ENCODE assay signal across 1 cellular context in the genomic region with DNA sequence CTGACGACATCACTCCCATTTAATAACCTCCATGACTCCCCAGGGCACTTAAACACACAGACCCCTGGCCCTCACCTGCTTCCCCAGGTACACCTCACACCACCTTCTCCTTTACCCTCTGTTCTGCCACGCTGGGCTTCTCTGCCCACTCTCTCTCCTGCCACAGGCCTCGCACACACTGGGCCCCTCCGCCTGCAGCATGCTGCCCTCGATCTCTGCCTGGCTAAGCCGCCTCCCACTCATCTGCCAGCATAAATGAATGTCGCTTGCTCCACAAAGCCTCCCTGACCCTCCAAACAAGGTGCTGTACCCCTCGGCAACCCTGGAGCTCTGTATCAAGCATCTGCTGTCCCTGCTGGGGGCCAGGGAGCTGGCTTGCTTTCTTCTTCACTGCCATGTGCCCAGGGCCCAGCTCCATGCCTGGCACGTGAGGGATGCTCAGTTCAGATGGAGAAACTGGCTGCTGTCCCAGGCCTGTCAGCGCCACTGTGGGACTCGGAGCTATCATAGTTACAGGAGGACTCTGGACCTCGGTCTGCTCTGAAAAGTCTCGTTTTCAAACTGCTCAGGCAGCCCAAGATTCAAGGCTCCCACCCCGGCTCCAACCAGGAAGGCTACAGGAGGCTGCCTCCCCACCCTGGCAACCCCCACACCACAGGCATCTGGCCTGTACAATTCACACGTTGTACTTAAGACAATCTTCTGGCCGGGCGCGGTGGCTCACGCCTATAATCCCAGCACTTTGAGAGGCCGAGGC.
A peak's percentile ranks its signal among the peaks of the same experiment; 100 is the strongest.
TF ChIP-seq lines count a peak whose summit lies in the region.

No MANE protein-coding gene starts in this region.

TF ChIP-seq in HepG2, 621 proteins besides CTCF, POLR2A, EP300 and RAD21 (continues in another document):
- no peak for TF ChIP-seq MED13 (CRISPR knock-in tag; IDR thresholded peaks at IDR 0.05)
- TF ChIP-seq LCORL (IDR thresholded peaks at IDR 0.05), result no peak
- 0 out of 2 replicates have a peak, but pooled peaks have one; percentile 20 for TF ChIP-seq LCORL (CRISPR knock-in tag; IDR thresholded peaks at IDR 0.05)
- TF ChIP-seq, protein P1, sequence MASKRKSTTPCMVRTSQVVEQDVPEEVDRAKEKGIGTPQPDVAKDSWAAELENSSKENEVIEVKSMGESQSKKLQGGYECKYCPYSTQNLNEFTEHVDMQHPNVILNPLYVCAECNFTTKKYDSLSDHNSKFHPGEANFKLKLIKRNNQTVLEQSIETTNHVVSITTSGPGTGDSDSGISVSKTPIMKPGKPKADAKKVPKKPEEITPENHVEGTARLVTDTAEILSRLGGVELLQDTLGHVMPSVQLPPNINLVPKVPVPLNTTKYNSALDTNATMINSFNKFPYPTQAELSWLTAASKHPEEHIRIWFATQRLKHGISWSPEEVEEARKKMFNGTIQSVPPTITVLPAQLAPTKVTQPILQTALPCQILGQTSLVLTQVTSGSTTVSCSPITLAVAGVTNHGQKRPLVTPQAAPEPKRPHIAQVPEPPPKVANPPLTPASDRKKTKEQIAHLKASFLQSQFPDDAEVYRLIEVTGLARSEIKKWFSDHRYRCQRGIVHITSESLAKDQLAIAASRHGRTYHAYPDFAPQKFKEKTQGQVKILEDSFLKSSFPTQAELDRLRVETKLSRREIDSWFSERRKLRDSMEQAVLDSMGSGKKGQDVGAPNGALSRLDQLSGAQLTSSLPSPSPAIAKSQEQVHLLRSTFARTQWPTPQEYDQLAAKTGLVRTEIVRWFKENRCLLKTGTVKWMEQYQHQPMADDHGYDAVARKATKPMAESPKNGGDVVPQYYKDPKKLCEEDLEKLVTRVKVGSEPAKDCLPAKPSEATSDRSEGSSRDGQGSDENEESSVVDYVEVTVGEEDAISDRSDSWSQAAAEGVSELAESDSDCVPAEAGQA (IDR thresholded peaks at IDR 0.05; ENCODE audit: low read depth), result no peak
- TF ChIP-seq, protein P1 (CRISPR knock-in tag; IDR thresholded peaks at IDR 0.05; ENCODE audit: borderline replicate concordance), result no peak
- no peak for TF ChIP-seq ESRRA (CRISPR knock-in tag; IDR thresholded peaks at IDR 0.05; ENCODE audit: low read depth)
- TF ChIP-seq POLR2AphosphoS5 (IDR thresholded peaks at IDR 0.05; ENCODE audit: low read depth, low read length), result no peak
- no peak for TF ChIP-seq NR3C1 (CRISPR knock-in tag; IDR thresholded peaks at IDR 0.05)
- no peak for TF ChIP-seq ZNF20 (CRISPR knock-in tag; IDR thresholded peaks at IDR 0.05)
- no peak for TF ChIP-seq CHD4 (IDR thresholded peaks at IDR 0.05; ENCODE audit: borderline replicate concordance, low read length)
- no peak for TF ChIP-seq NR2F1 (CRISPR knock-in tag; IDR thresholded peaks at IDR 0.05)
- TF ChIP-seq ZNF589 (CRISPR knock-in tag; conservative IDR thresholded peaks at IDR 0.05), result no peak
- TF ChIP-seq ZNF3 (CRISPR knock-in tag; IDR thresholded peaks at IDR 0.05), result no peak
- no peak for TF ChIP-seq ZBTB3 (CRISPR knock-in tag; IDR thresholded peaks at IDR 0.05; ENCODE audit: borderline replicate concordance, low read depth)
- no peak for TF ChIP-seq CCDC6 (CRISPR knock-in tag; IDR thresholded peaks at IDR 0.05)
- TF ChIP-seq, protein P2, sequence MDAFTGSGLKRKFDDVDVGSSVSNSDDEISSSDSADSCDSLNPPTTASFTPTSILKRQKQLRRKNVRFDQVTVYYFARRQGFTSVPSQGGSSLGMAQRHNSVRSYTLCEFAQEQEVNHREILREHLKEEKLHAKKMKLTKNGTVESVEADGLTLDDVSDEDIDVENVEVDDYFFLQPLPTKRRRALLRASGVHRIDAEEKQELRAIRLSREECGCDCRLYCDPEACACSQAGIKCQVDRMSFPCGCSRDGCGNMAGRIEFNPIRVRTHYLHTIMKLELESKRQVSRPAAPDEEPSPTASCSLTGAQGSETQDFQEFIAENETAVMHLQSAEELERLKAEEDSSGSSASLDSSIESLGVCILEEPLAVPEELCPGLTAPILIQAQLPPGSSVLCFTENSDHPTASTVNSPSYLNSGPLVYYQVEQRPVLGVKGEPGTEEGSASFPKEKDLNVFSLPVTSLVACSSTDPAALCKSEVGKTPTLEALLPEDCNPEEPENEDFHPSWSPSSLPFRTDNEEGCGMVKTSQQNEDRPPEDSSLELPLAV (CRISPR knock-in tag; conservative IDR thresholded peaks at IDR 0.05; ENCODE audit: low read depth), result no peak
- TF ChIP-seq, protein P3, sequence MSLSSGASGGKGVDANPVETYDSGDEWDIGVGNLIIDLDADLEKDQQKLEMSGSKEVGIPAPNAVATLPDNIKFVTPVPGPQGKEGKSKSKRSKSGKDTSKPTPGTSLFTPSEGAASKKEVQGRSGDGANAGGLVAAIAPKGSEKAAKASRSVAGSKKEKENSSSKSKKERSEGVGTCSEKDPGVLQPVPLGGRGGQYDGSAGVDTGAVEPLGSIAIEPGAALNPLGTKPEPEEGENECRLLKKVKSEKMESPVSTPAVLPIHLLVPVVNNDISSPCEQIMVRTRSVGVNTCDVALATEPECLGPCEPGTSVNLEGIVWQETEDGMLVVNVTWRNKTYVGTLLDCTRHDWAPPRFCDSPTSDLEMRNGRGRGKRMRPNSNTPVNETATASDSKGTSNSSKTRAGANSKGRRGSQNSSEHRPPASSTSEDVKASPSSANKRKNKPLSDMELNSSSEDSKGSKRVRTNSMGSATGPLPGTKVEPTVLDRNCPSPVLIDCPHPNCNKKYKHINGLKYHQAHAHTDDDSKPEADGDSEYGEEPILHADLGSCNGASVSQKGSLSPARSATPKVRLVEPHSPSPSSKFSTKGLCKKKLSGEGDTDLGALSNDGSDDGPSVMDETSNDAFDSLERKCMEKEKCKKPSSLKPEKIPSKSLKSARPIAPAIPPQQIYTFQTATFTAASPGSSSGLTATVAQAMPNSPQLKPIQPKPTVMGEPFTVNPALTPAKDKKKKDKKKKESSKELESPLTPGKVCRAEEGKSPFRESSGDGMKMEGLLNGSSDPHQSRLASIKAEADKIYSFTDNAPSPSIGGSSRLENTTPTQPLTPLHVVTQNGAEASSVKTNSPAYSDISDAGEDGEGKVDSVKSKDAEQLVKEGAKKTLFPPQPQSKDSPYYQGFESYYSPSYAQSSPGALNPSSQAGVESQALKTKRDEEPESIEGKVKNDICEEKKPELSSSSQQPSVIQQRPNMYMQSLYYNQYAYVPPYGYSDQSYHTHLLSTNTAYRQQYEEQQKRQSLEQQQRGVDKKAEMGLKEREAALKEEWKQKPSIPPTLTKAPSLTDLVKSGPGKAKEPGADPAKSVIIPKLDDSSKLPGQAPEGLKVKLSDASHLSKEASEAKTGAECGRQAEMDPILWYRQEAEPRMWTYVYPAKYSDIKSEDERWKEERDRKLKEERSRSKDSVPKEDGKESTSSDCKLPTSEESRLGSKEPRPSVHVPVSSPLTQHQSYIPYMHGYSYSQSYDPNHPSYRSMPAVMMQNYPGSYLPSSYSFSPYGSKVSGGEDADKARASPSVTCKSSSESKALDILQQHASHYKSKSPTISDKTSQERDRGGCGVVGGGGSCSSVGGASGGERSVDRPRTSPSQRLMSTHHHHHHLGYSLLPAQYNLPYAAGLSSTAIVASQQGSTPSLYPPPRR (CRISPR knock-in tag; IDR thresholded peaks at IDR 0.05; ENCODE audit: borderline replicate concordance), result no peak
- TF ChIP-seq NR1H2 (CRISPR knock-in tag; IDR thresholded peaks at IDR 0.05; ENCODE audit: borderline replicate concordance, low read depth), result no peak
- peak; percentile 41; the same call in 1 of the 2 replicates for TF ChIP-seq TGIF2 (CRISPR knock-in tag; IDR thresholded peaks at IDR 0.05)
- TF ChIP-seq DMAP1 (CRISPR knock-in tag; IDR thresholded peaks at IDR 0.05), result 0 out of 2 replicates have a peak, but pooled peaks have one; percentile 25
- no peak for TF ChIP-seq KLF6 (CRISPR knock-in tag; IDR thresholded peaks at IDR 0.05)
- TF ChIP-seq NFYC (CRISPR knock-in tag; IDR thresholded peaks at IDR 0.05), result no peak
- TF ChIP-seq KMT2A (CRISPR knock-in tag; IDR thresholded peaks at IDR 0.05), result no peak
- no peak for TF ChIP-seq ZBTB7B (CRISPR knock-in tag; IDR thresholded peaks at IDR 0.05)
- no peak for TF ChIP-seq MZF1 (CRISPR knock-in tag; IDR thresholded peaks at IDR 0.05; ENCODE audit: borderline replicate concordance)
- TF ChIP-seq MYNN (CRISPR knock-in tag; IDR thresholded peaks at IDR 0.05; ENCODE audit: low read depth), result no peak
- no peak for TF ChIP-seq NCOA5 (CRISPR knock-in tag; IDR thresholded peaks at IDR 0.05)
- TF ChIP-seq ARID4A (CRISPR knock-in tag; IDR thresholded peaks at IDR 0.05; ENCODE audit: borderline replicate concordance), result 0 out of 2 replicates have a peak, but pooled peaks have one; percentile 22
- TF ChIP-seq, protein P4, sequence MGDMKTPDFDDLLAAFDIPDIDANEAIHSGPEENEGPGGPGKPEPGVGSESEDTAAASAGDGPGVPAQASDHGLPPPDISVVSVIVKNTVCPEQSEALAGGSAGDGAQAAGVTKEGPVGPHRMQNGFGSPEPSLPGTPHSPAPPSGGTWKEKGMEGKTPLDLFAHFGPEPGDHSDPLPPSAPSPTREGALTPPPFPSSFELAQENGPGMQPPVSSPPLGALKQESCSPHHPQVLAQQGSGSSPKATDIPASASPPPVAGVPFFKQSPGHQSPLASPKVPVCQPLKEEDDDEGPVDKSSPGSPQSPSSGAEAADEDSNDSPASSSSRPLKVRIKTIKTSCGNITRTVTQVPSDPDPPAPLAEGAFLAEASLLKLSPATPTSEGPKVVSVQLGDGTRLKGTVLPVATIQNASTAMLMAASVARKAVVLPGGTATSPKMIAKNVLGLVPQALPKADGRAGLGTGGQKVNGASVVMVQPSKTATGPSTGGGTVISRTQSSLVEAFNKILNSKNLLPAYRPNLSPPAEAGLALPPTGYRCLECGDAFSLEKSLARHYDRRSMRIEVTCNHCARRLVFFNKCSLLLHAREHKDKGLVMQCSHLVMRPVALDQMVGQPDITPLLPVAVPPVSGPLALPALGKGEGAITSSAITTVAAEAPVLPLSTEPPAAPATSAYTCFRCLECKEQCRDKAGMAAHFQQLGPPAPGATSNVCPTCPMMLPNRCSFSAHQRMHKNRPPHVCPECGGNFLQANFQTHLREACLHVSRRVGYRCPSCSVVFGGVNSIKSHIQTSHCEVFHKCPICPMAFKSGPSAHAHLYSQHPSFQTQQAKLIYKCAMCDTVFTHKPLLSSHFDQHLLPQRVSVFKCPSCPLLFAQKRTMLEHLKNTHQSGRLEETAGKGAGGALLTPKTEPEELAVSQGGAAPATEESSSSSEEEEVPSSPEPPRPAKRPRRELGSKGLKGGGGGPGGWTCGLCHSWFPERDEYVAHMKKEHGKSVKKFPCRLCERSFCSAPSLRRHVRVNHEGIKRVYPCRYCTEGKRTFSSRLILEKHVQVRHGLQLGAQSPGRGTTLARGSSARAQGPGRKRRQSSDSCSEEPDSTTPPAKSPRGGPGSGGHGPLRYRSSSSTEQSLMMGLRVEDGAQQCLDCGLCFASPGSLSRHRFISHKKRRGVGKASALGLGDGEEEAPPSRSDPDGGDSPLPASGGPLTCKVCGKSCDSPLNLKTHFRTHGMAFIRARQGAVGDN (CRISPR knock-in tag; IDR thresholded peaks at IDR 0.05), result peak; percentile 71
